15 cellular contexts compared by ENCODE assay signal in genomic region chr7:51619880-51620279, GRCh38.
DNase-seq lines count a peak whose midpoint lies in the region; ATAC-seq and TF ChIP-seq lines count a peak whose summit lies in the region.
"Had no signal": no experiment of that assay in that cellular context is flagged by ENCODE, and none has a peak within 500 bp of the region (broad histone marks: within the 10 kb centered on the region; RNA-seq: fewer than 3 reads in every experiment).

No MANE protein-coding gene starts in this region.

- H3K79me2 ChIP-seq in SK-N-SH (ENCODE audit: insufficient read depth) = no peaks in the 10 kb centered on the region

- H3K4me1 ChIP-seq in RWPE2 (ENCODE audit: insufficient read depth, poor library complexity, severe bottlenecking) (no peaks in the 10 kb centered on the region), mucosa of descending colon (ENCODE audit: low read depth) (no peaks in the 10 kb centered on the region), SK-N-SH (ENCODE audit: control insufficient read depth in 1 of 2, insufficient read depth in 2 of 2, low read depth in 1 of 2, low read length in 1 of 2) (peaks cover 0 to 2% of the 10 kb centered on the region in 2 experiments; a peak in 1 of 4 replicates), right atrium auricular region (no peaks in the 10 kb centered on the region)

- H3K4me3 ChIP-seq in RWPE2 (ENCODE audit: severe bottlenecking) (no peak overlapping the region), mucosa of descending colon (no peak overlapping the region), SK-N-SH (ENCODE audit: low read depth in 2 of 2, low read length in 1 of 2) (no peak overlapping the region), right atrium auricular region (no peak overlapping the region)

- TF ChIP-seq CTCF in RWPE2 (IDR thresholded peaks at IDR 0.05; ENCODE audit: poor library complexity, severe bottlenecking) (no peak), mucosa of descending colon (IDR thresholded peaks at IDR 0.05) (no peak), SK-N-SH (IDR thresholded peaks at IDR 0.05) (no peak), right atrium auricular region (IDR thresholded peaks at IDR 0.05) (no peak)

- intact Hi-C loops in mucosa of descending colon (cut with DNase I, micrococcal nuclease) = no loop called here

- no peaks in the 10 kb centered on the region for H3K9me3 ChIP-seq in RWPE2 (ENCODE audit: severe bottlenecking)
- H3K9me3 ChIP-seq in mucosa of descending colon = no peaks in the 10 kb centered on the region
- H3K9me3 ChIP-seq in SK-N-SH = no peaks in the 10 kb centered on the region; the same call in 1 of the 2 replicates
- H3K9me3 ChIP-seq in right atrium auricular region = no peaks in the 10 kb centered on the region

- H3K9me2 ChIP-seq in SK-N-SH = no peaks in the 10 kb centered on the region

- no peak overlapping the region for H3K4me2 ChIP-seq in SK-N-SH

- H3K9ac ChIP-seq in SK-N-SH = no peak overlapping the region

- TF ChIP-seq EP300 in SK-N-SH (IDR thresholded peaks at IDR 0.05; ENCODE audit: borderline replicate concordance in 1 of 2, low read depth in 1 of 2, low read length in 1 of 2) = no peak

- H3K36me3 ChIP-seq in RWPE2 (ENCODE audit: low read depth) (no peaks in the 10 kb centered on the region), mucosa of descending colon (ENCODE audit: low read depth) (no peaks in the 10 kb centered on the region), SK-N-SH (replicated peaks in 1 of 2; ENCODE audit: control insufficient read depth in 1 of 2, insufficient read depth in 2 of 2, low read length in 1 of 2) (no peaks in the 10 kb centered on the region), right atrium auricular region (no peaks in the 10 kb centered on the region)

- ATAC-seq in RWPE2 (ENCODE audit: low read depth) (0 out of 3 replicates have a peak, but pooled peaks have one; percentile 21), mucosa of descending colon (peak; percentile 62)
- ATAC-seq: CD8-positive, alpha-beta T cell; HepG2 had no signal

- CTCF ChIA-PET in SK-N-SH (lab: Yijun Ruan, JAX) = no interaction called here

- H4K20me1 ChIP-seq in SK-N-SH (ENCODE audit: insufficient read depth) = no peaks in the 10 kb centered on the region

- no peak overlapping the region for H3K27ac ChIP-seq in RWPE2 (ENCODE audit: poor library complexity, severe bottlenecking)
- no peak overlapping the region for H3K27ac ChIP-seq in SK-N-SH (ENCODE audit: low read depth in 2 of 2, low read length in 1 of 2)
- H3K27ac ChIP-seq in right atrium auricular region = no peak overlapping the region
- H3K27ac ChIP-seq: 22Rv1 had no signal

- peak; percentile 54 for DNase-seq in DMS53 (lab: John Stamatoyannopoulos, UW)
- DNase-seq in DMS53 treated with DMSO at 0.1 percent for 48 hours (lab: John Stamatoyannopoulos, UW; ENCODE audit: unreplicated experiment) = no peak
- peak; percentile 57 for DNase-seq in DMS153 (lab: John Stamatoyannopoulos, UW)
- no peak for DNase-seq in RWPE2 (ENCODE audit: low spot score)
- DNase-seq in mucosa of descending colon = no peak
- no peak for DNase-seq in inferior parietal cortex (ENCODE audit: extremely low spot score)
- no peak for DNase-seq in SK-N-SH
- DNase-seq in right atrium auricular region (ENCODE audit: low spot score) = no peak
- DNase-seq: Calu3; CD8-positive, alpha-beta T cell; DMS 273 treated with DMSO at 0.1 percent for 48 hours; GF-D8; HCEC 1CT had no signal

- 22% methylated on average over 3 of the region's 3 CpGs for WGBS in SK-N-SH (ENCODE audit: low lambda C conversion rate)

- no peaks in the 10 kb centered on the region for H3F3A ChIP-seq in SK-N-SH (replicated peaks; ENCODE audit: insufficient read depth)

- POLR2A ChIA-PET in SK-N-SH (lab: Yijun Ruan, JAX) = no interaction called here

- H2AFZ ChIP-seq in SK-N-SH (ENCODE audit: low read depth) = no peak overlapping the region

- H3K27me3 ChIP-seq in RWPE2 (ENCODE audit: insufficient read depth, poor library complexity, severe bottlenecking) = no peaks in the 10 kb centered on the region
- no peaks in the 10 kb centered on the region for H3K27me3 ChIP-seq in SK-N-SH (ENCODE audit: insufficient read depth)
- H3K27me3 ChIP-seq in right atrium auricular region = no peaks in the 10 kb centered on the region

- TF ChIP-seq RAD21 in SK-N-SH (IDR thresholded peaks at IDR 0.05; ENCODE audit: low read length) = no peak

TF ChIP-seq in SK-N-SH, 30 proteins besides CTCF, POLR2A, EP300 and RAD21:
- TF ChIP-seq REST (IDR thresholded peaks at IDR 0.05; ENCODE audit: low read depth, low read length) (no peak), NRF1 (IDR thresholded peaks at IDR 0.05; ENCODE audit: low read depth, low read length) (no peak)
TF ChIP-seq in SK-N-SH: peak in this region for 0.

Comparison
In these comparisons a context has a peak if more than half of its experiments do, and no peak if none do; other contexts are left out.
1. DNase-seq: peak in DMS53 (single experiment) and DMS153 (single experiment); none in DMS53 treated with DMSO at 0.1 percent for 48 hours (single experiment), RWPE2 (single experiment), mucosa of descending colon (0 of 3), inferior parietal cortex (single experiment), SK-N-SH (single experiment) and right atrium auricular region (single experiment).